In genomic region chr16:4214215-4214621, GRCh38 we compare ENCODE assay signal across 11 cellular contexts. TPM values are rescaled to one million over a fixed set of nuclear protein-coding genes. Genes with fewer than 3 reads are reported as not detected.
DNase-seq lines count a peak whose midpoint lies in the region; ATAC-seq, FAIRE-seq and TF ChIP-seq lines count a peak whose summit lies in the region.
"Had no signal": no experiment of that assay in that cellular context is flagged by ENCODE, and none has a peak within 500 bp of the region (broad histone marks: within the 10 kb centered on the region; RNA-seq: fewer than 3 reads in every experiment).

No MANE protein-coding gene starts in this region.

- H3K79me2 ChIP-seq in astrocyte (ENCODE audit: insufficient read depth, low read length), result no peaks in the 10 kb centered on the region

- no peaks in the 10 kb centered on the region for H3K36me3 Mint-ChIP-seq in astrocyte (ENCODE audit: low read depth, unreplicated experiment)

- in situ Hi-C loops in GM13977 (cut with MboI; ENCODE audit: low pct_unique_long_range_greater_than_20kb, low sequenced_read_pairs, unreplicated experiment), result no loop called here

- H3K27ac ChIP-seq in astrocyte (ENCODE audit: low read depth, low read length) (peak overlapping the region; percentile 62), tibial artery (peak overlapping the region; percentile 81 to 91)

- no peaks in the 10 kb centered on the region for H3K9me3 Mint-ChIP-seq in astrocyte (ENCODE audit: unreplicated experiment)
- H3K9me3 Mint-ChIP-seq: activated CD4-positive, alpha-beta T cell treated with anti-CD3 and anti-CD28 coated beads, Interleukin-2, amount 10 ng/mL, durations not matched to agents 24 days and 14 days had no signal

- H2AFZ ChIP-seq in astrocyte (ENCODE audit: low read depth, low read length), result no peak overlapping the region

- ATAC-seq in HG03521 (IDR thresholded peaks at IDR 0.05; ENCODE audit: unreplicated experiment), result no peak

- intact Hi-C loops in tibial artery (cut with DNase I; ENCODE audit: low total_unique reads), result no loop called here

- TF ChIP-seq CTCF in astrocyte (IDR thresholded peaks at IDR 0.05; ENCODE audit: insufficient read depth, low read depth, low read length) (no peak), tibial artery (IDR thresholded peaks at IDR 0.05) (no peak), GM13977 (IDR thresholded peaks at IDR 0.05; ENCODE audit: extremely low read depth, insufficient read depth, missing control alignments) (no peak)

- TF ChIP-seq POLR2A in erythroblast (IDR thresholded peaks at IDR 0.05; ENCODE audit: low read length), result no peak

- no peaks in the 10 kb centered on the region for H4K20me1 ChIP-seq in astrocyte (ENCODE audit: insufficient read depth, low read length)

- peak overlapping the region; percentile 64 for H3K4me2 ChIP-seq in astrocyte (ENCODE audit: low read length)

- H3K27ac Mint-ChIP-seq in astrocyte (ENCODE audit: unreplicated experiment), result no peak overlapping the region
- H3K27ac Mint-ChIP-seq: activated CD4-positive, alpha-beta T cell treated with anti-CD3 and anti-CD28 coated beads, Interleukin-2, amount 10 ng/mL, durations not matched to agents 24 days and 14 days had no signal

- no peak overlapping the region for H3K4me3 Mint-ChIP-seq in astrocyte (ENCODE audit: unreplicated experiment)
- H3K4me3 Mint-ChIP-seq: activated CD4-positive, alpha-beta T cell treated with anti-CD3 and anti-CD28 coated beads, Interleukin-2, amount 10 ng/mL, durations not matched to agents 24 days and 14 days had no signal

- no peak overlapping the region for H3K4me3 ChIP-seq in astrocyte (ENCODE audit: insufficient read depth, low read depth, low read length)
- no peak overlapping the region for H3K4me3 ChIP-seq in tibial artery

- H3K9ac ChIP-seq in astrocyte (ENCODE audit: low read length), result no peak overlapping the region

- H3K4me1 Mint-ChIP-seq in astrocyte (ENCODE audit: low read depth, unreplicated experiment), result peaks cover 15% of the 10 kb centered on the region
- H3K4me1 Mint-ChIP-seq: activated CD4-positive, alpha-beta T cell treated with anti-CD3 and anti-CD28 coated beads, Interleukin-2, amount 10 ng/mL, durations not matched to agents 24 days and 14 days had no signal

- no peaks in the 10 kb centered on the region for H3K27me3 ChIP-seq in astrocyte (ENCODE audit: insufficient read depth, low read length)
- no peaks in the 10 kb centered on the region for H3K27me3 ChIP-seq in tibial artery

- H3K36me3 ChIP-seq in astrocyte (ENCODE audit: insufficient read depth, low read length), result no peaks in the 10 kb centered on the region
- H3K36me3 ChIP-seq in tibial artery, result no peaks in the 10 kb centered on the region

- H3K4me1 ChIP-seq in astrocyte (ENCODE audit: insufficient read depth, low read length), result peaks cover 30% of the 10 kb centered on the region
- peaks cover 0 to 80% (median 64%) of the 10 kb centered on the region in 4 donors for H3K4me1 ChIP-seq in tibial artery

- H3K9me3 ChIP-seq in astrocyte (ENCODE audit: insufficient read depth, low read depth, low read length) (no peaks in the 10 kb centered on the region), tibial artery (no peaks in the 10 kb centered on the region)

- DNase-seq in HPDE6-E6E7 (ENCODE audit: extremely low spot score), result peak; percentile 86
- DNase-seq in astrocyte (ENCODE audit: low read depth), result peak; percentile 99
- DNase-seq in hepatic stellate cell (ENCODE audit: low spot score), result peak; percentile 89
- peak in 1 of 2 donors; percentile 81 for DNase-seq in tibial artery
- no peak for DNase-seq in erythroblast (lab: John Stamatoyannopoulos, UW)
- DNase-seq in C1 segment of cervical spinal cord (lab: John Stamatoyannopoulos, UW), result no peak
- no peak for DNase-seq in GM13977 (ENCODE audit: low spot score)
- DNase-seq: activated CD4-positive, alpha-beta T cell treated with anti-CD3 and anti-CD28 coated beads, Interleukin-2, amount 10 ng/mL, durations not matched to agents 24 days and 14 days; NCI-H2081 had no signal

- FAIRE-seq in astrocyte (lab: Jason Lieb, UNC), result peak; percentile 99
- FAIRE-seq: colon had no signal

- peaks cover 2% of the 10 kb centered on the region for H3K27me3 Mint-ChIP-seq in astrocyte (ENCODE audit: low read depth, unreplicated experiment)

RNA-seq across cellular contexts. Expression of gene SRL, which starts 27.7 kb away (rescaled TPM):
- total RNA-seq in astrocyte, result not detected in 2 replicates
- total RNA-seq: activated CD4-positive, alpha-beta T cell treated with anti-CD3 and anti-CD28 coated beads, Interleukin-2, amount 10 ng/mL, durations not matched to agents 24 days and 14 days had no signal

RNA-seq across cellular contexts. Expression of gene TFAP4, which starts 58.6 kb away (rescaled TPM):
- 6.1 and 7.7 TPM in 2 replicates for total RNA-seq in astrocyte

Comparison
In these comparisons a context has a peak if more than half of its experiments do, and no peak if none do; other contexts are left out.
1. DNase-seq: peak in HPDE6-E6E7 (single experiment), astrocyte (single experiment) and hepatic stellate cell (single experiment); none in erythroblast (0 of 2), C1 segment of cervical spinal cord (0 of 14) and GM13977 (single experiment).